ENCODE assay signal across 22 cellular contexts in genomic region chr3:111577113-111577512, GRCh38. TPM values are rescaled to one million over a fixed set of nuclear protein-coding genes. Genes with fewer than 3 reads are reported as not detected.
DNase-seq lines count a peak whose midpoint lies in the region; ATAC-seq and TF ChIP-seq lines count a peak whose summit lies in the region.
"Had no signal": no experiment of that assay in that cellular context is flagged by ENCODE, and none has a peak within 500 bp of the region (broad histone marks: within the 10 kb centered on the region; RNA-seq: fewer than 3 reads in every experiment).

No MANE protein-coding gene starts in this region.

- H3K4me2 ChIP-seq in HCT116 (ENCODE audit: low read length) (no peak overlapping the region), smooth muscle cell (no peak overlapping the region)
- H3K4me2 ChIP-seq: hepatocyte had no signal

- H3K9me3 Mint-ChIP-seq in activated naive CD4-positive, alpha-beta T cell treated with anti-CD3 and anti-CD28 coated beads for 36 hours: no peaks in the 10 kb centered on the region
- H3K9me3 Mint-ChIP-seq in activated T-helper 1 cell treated with anti-CD3 and anti-CD28 coated beads, Interleukin-12 subunit alpha, Interleukin-12 subunit beta, Interleukin-2, Interleukin-4 antibody, amounts not matched to agents 30 ng/mL and 10 ng/mL and 1 ng/mL, durations not matched to agents 14 hours and 24 hours and 36 hours: no peaks in the 10 kb centered on the region
- H3K9me3 Mint-ChIP-seq: activated T-cell treated with anti-CD3 and anti-CD28 coated beads, Interleukin-2, amount 50 U/mL, for 4 hours; WTC11 had no signal

- CTCF ChIA-PET in activated naive CD4-positive, alpha-beta T cell treated with anti-CD3 and anti-CD28 coated beads for 36 hours (lab: Charles Lee): interaction anchor here (0.6 to 6.3 kb wide), 10 partner anchors 10 to 139 kb away, joined by 3 to 97 read pairs (median 14); partner anchors contain the start of gene ZBED2
- CTCF ChIA-PET in HCT116 (lab: Charles Lee): interaction anchor here (0.6 to 2.5 kb wide), 12 partner anchors 16 to 437 kb away, joined by 3 to 34 read pairs (median 6); no protein-coding TSS in a partner anchor

- no peak for DNase-seq in activated naive CD4-positive, alpha-beta T cell treated with anti-CD3 and anti-CD28 coated beads for 36 hours
- DNase-seq in activated naive CD4-positive, alpha-beta T cell (lab: John Stamatoyannopoulos, UW): no peak
- no peak for DNase-seq in HCT116 (ENCODE audit: low read depth, low spot score)
- no peak for DNase-seq in activated T-helper 1 cell treated with anti-CD3 and anti-CD28 coated beads, Interleukin-12 subunit alpha, Interleukin-12 subunit beta, Interleukin-2, Interleukin-4 antibody, amounts not matched to agents 30 ng/mL and 10 ng/mL and 1 ng/mL, durations not matched to agents 14 hours and 24 hours and 36 hours (ENCODE audit: low spot score)
- DNase-seq in smooth muscle cell (lab: John Stamatoyannopoulos, UW; ENCODE audit: unreplicated experiment): no peak
- no peak for DNase-seq in NCI-H187 treated with DMSO at 0.1 percent for 48 hours (lab: John Stamatoyannopoulos, UW)
- no peak for DNase-seq in kidney tubule cell (ENCODE audit: low spot score)
- DNase-seq: activated CD4-positive, alpha-beta T cell treated with anti-CD3 and anti-CD28 coated beads, Interleukin-2, amount 50 U/mL, for 48 hours; activated T-cell treated with anti-CD3 and anti-CD28 coated beads, Interleukin-2, amount 50 U/mL, for 4 hours; cerebellar nuclear complex; dorsolateral prefrontal cortex; left colon; NCI-H1417 treated with DMSO at 0.1 percent for 48 hours; posterior cingulate gyrus; right cardiac atrium; spleen; substantia nigra had no signal

- no TSS peak for BruUV-seq in HCT116 (replicated peaks; lab: Mats Ljungman, UMichigan)

- no peaks in the 10 kb centered on the region for H3K9me3 ChIP-seq in HCT116 (ENCODE audit: control insufficient read depth in 1 of 2, insufficient read depth in 1 of 2, low read depth in 1 of 2, low read length in 2 of 2)
- no peaks in the 10 kb centered on the region for H3K9me3 ChIP-seq in smooth muscle cell (replicated peaks; ENCODE audit: low read depth)
- H3K9me3 ChIP-seq: gastroesophageal sphincter, spleen had no signal

- H3K27me3 ChIP-seq in HCT116 (ENCODE audit: insufficient read depth, low read length) (no peaks in the 10 kb centered on the region), smooth muscle cell (ENCODE audit: low read depth) (no peaks in the 10 kb centered on the region)
- H3K27me3 ChIP-seq: dorsolateral prefrontal cortex, gastroesophageal sphincter, hepatocyte, spleen had no signal

- RAD21 ChIA-PET in HCT116 (lab: Charles Lee; ENCODE audit: low non-redundant PET in 1 of 2, low total read pairs in 2 of 2, uncharacterized antibody in 2 of 2, unreplicated experiment in 2 of 2): interaction anchor here (1.0 to 1.8 kb wide), 4 partner anchors 92 to 140 kb away, joined by 3 to 12 read pairs (median 4); no protein-coding TSS in a partner anchor

- no peaks in the 10 kb centered on the region for H3K27me3 Mint-ChIP-seq in activated naive CD4-positive, alpha-beta T cell treated with anti-CD3 and anti-CD28 coated beads for 36 hours (ENCODE audit: low read depth)
- no peaks in the 10 kb centered on the region for H3K27me3 Mint-ChIP-seq in activated T-helper 1 cell treated with anti-CD3 and anti-CD28 coated beads, Interleukin-12 subunit alpha, Interleukin-12 subunit beta, Interleukin-2, Interleukin-4 antibody, amounts not matched to agents 30 ng/mL and 10 ng/mL and 1 ng/mL, durations not matched to agents 14 hours and 24 hours and 36 hours (ENCODE audit: insufficient read depth)

- H3K9ac ChIP-seq in HCT116 (ENCODE audit: low read length): no peak overlapping the region
- no peak overlapping the region for H3K9ac ChIP-seq in smooth muscle cell (ENCODE audit: low read depth)

- H2AFZ ChIP-seq in HCT116 (ENCODE audit: low read depth, low read length, poor library complexity, severe bottlenecking) (peak overlapping the region; percentile 55), smooth muscle cell (ENCODE audit: low read depth) (peak overlapping the region; percentile 5)
- H2AFZ ChIP-seq: hepatocyte had no signal

- POLR2A ChIA-PET in HCT116 (lab: Charles Lee): no interaction called here

- peaks cover 74% of the 10 kb centered on the region for H3K4me1 Mint-ChIP-seq in activated naive CD4-positive, alpha-beta T cell treated with anti-CD3 and anti-CD28 coated beads for 36 hours (ENCODE audit: low read depth)
- H3K4me1 Mint-ChIP-seq in activated T-helper 1 cell treated with anti-CD3 and anti-CD28 coated beads, Interleukin-12 subunit alpha, Interleukin-12 subunit beta, Interleukin-2, Interleukin-4 antibody, amounts not matched to agents 30 ng/mL and 10 ng/mL and 1 ng/mL, durations not matched to agents 14 hours and 24 hours and 36 hours (ENCODE audit: low read depth): peaks cover 82% of the 10 kb centered on the region
- H3K4me1 Mint-ChIP-seq: WTC11 had no signal

- no peaks in the 10 kb centered on the region for H3K9me2 ChIP-seq in HCT116 (ENCODE audit: insufficient read depth)

- H4K20me1 ChIP-seq in HCT116 (ENCODE audit: insufficient read depth): no peaks in the 10 kb centered on the region
- H4K20me1 ChIP-seq in smooth muscle cell (ENCODE audit: low read depth): no peaks in the 10 kb centered on the region

- no peaks in the 10 kb centered on the region for H3K36me3 ChIP-seq in HCT116 (ENCODE audit: control insufficient read depth in 1 of 2, insufficient read depth in 2 of 2, low read length in 2 of 2)
- no peaks in the 10 kb centered on the region for H3K36me3 ChIP-seq in smooth muscle cell (ENCODE audit: low read depth)
- H3K36me3 ChIP-seq: gastroesophageal sphincter had no signal

- no peaks in the 10 kb centered on the region for H3K79me2 ChIP-seq in HCT116 (ENCODE audit: insufficient read depth, low read length)
- H3K79me2 ChIP-seq in smooth muscle cell (ENCODE audit: low read depth): no peaks in the 10 kb centered on the region
- H3K79me2 ChIP-seq: hepatocyte had no signal

- no peak for TF ChIP-seq CTCF in HCT116 (IDR thresholded peaks at IDR 0.05 in 2 of 3, conservative IDR thresholded peaks at IDR 0.05 in 1 of 3; ENCODE audit: borderline replicate concordance in 1 of 3, insufficient read depth in 1 of 3, low read depth in 2 of 3, low read length in 2 of 3)
- no peak for TF ChIP-seq CTCF in smooth muscle cell (IDR thresholded peaks at IDR 0.05; ENCODE audit: borderline replicate concordance, insufficient read depth, poor library complexity, severe bottlenecking)

- TF ChIP-seq RAD21 in HCT116 (IDR thresholded peaks at IDR 0.05; ENCODE audit: low read depth): no peak

- H3F3A ChIP-seq in smooth muscle cell (ENCODE audit: low read depth): peaks cover 13% of the 10 kb centered on the region

- intact Hi-C loops in activated naive CD4-positive, alpha-beta T cell treated with anti-CD3 and anti-CD28 coated beads for 36 hours (cut with micrococcal nuclease): loop anchor here (1.0 to 5.0 kb wide), 3 partner anchors 140 to 390 kb away; no protein-coding TSS in a partner anchor
- intact Hi-C loops in HCT116 (cut with micrococcal nuclease): loop anchor here (1.0 to 10.0 kb wide), 3 partner anchors 114 to 398 kb away; partner anchors contain the start of gene ABHD10
- intact Hi-C loops in activated T-helper 1 cell treated with anti-CD3 and anti-CD28 coated beads, Interleukin-12 subunit alpha, Interleukin-12 subunit beta, Interleukin-2, Interleukin-4 antibody, amounts not matched to agents 30 ng/mL and 10 ng/mL and 1 ng/mL, durations not matched to agents 14 hours and 24 hours and 36 hours (cut with micrococcal nuclease): loop anchor here (1.0 to 2.0 kb wide), 3 partner anchors 28 to 114 kb away; no protein-coding TSS in a partner anchor

- peaks cover 52% of the 10 kb centered on the region for H3K36me3 Mint-ChIP-seq in activated naive CD4-positive, alpha-beta T cell treated with anti-CD3 and anti-CD28 coated beads for 36 hours (ENCODE audit: low read depth)
- H3K36me3 Mint-ChIP-seq in activated T-helper 1 cell treated with anti-CD3 and anti-CD28 coated beads, Interleukin-12 subunit alpha, Interleukin-12 subunit beta, Interleukin-2, Interleukin-4 antibody, amounts not matched to agents 30 ng/mL and 10 ng/mL and 1 ng/mL, durations not matched to agents 14 hours and 24 hours and 36 hours (ENCODE audit: low read depth): peaks cover 63% of the 10 kb centered on the region
- H3K36me3 Mint-ChIP-seq: WTC11 had no signal

- peak overlapping the region; percentile 64 for H3K27ac Mint-ChIP-seq in activated naive CD4-positive, alpha-beta T cell treated with anti-CD3 and anti-CD28 coated beads for 36 hours
- peak overlapping the region; percentile 36 for H3K27ac Mint-ChIP-seq in activated T-helper 1 cell treated with anti-CD3 and anti-CD28 coated beads, Interleukin-12 subunit alpha, Interleukin-12 subunit beta, Interleukin-2, Interleukin-4 antibody, amounts not matched to agents 30 ng/mL and 10 ng/mL and 1 ng/mL, durations not matched to agents 14 hours and 24 hours and 36 hours
- H3K27ac Mint-ChIP-seq: WTC11 had no signal

- H3K4me3 ChIP-seq in HCT116 (replicated peaks in 1 of 2; ENCODE audit: low read depth in 1 of 2, low read length in 2 of 2) (no peak overlapping the region), smooth muscle cell (no peak overlapping the region)
- H3K4me3 ChIP-seq: dorsolateral prefrontal cortex, gastroesophageal sphincter, hepatocyte, spleen had no signal

- no peak for TF ChIP-seq POLR2A in HCT116 (IDR thresholded peaks at IDR 0.05; ENCODE audit: borderline replicate concordance, extremely low read depth, insufficient read depth, insufficient read length)

- no peak overlapping the region for H3K4me3 Mint-ChIP-seq in activated naive CD4-positive, alpha-beta T cell treated with anti-CD3 and anti-CD28 coated beads for 36 hours
- H3K4me3 Mint-ChIP-seq in activated T-helper 1 cell treated with anti-CD3 and anti-CD28 coated beads, Interleukin-12 subunit alpha, Interleukin-12 subunit beta, Interleukin-2, Interleukin-4 antibody, amounts not matched to agents 30 ng/mL and 10 ng/mL and 1 ng/mL, durations not matched to agents 14 hours and 24 hours and 36 hours: no peak overlapping the region
- H3K4me3 Mint-ChIP-seq: activated T-cell treated with anti-CD3 and anti-CD28 coated beads, Interleukin-2, amount 50 U/mL, for 4 hours; WTC11 had no signal

- H3K27ac ChIP-seq in HCT116 (ENCODE audit: low read depth, low read length) (peak overlapping the region; percentile 33; the same call in 1 of the 2 replicates), smooth muscle cell (ENCODE audit: low read depth) (no peak overlapping the region)
- H3K27ac ChIP-seq: dorsolateral prefrontal cortex, gastroesophageal sphincter, hepatocyte, spleen had no signal

- ATAC-seq in HCT116: no peak
- ATAC-seq: gastroesophageal sphincter, right cardiac atrium had no signal

- 78% methylated on average over 1 of the region's 1 CpG for WGBS in smooth muscle cell (ENCODE audit: low lambda C conversion rate)

- H3K4me1 ChIP-seq in HCT116 (ENCODE audit: control insufficient read depth in 1 of 2, insufficient read depth in 2 of 2, low read length in 2 of 2) (peaks cover 23 to 55% of the 10 kb centered on the region in 2 experiments), smooth muscle cell (ENCODE audit: low read depth) (no peaks in the 10 kb centered on the region)
- H3K4me1 ChIP-seq: gastroesophageal sphincter had no signal

RNA-seq across cellular contexts. Expression of gene ZBED2, which starts 18.0 kb away (rescaled TPM):
- total RNA-seq in activated naive CD4-positive, alpha-beta T cell treated with anti-CD3 and anti-CD28 coated beads for 36 hours: 100 to 1,000 TPM; 394 to 397 TPM
- total RNA-seq in HCT116 (2021; ENCODE audit: unreplicated experiment) (16.1 TPM), smooth muscle cell (9.2 and 11.9 TPM in 2 replicates)
- 3.9 and 5.6 TPM in 2 replicates for polyA plus RNA-seq in HCT116 (2012)
- total RNA-seq in activated T-helper 1 cell treated with anti-CD3 and anti-CD28 coated beads, Interleukin-12 subunit alpha, Interleukin-12 subunit beta, Interleukin-2, Interleukin-4 antibody, amounts not matched to agents 30 ng/mL and 10 ng/mL and 1 ng/mL, durations not matched to agents 14 hours and 24 hours and 36 hours: 812 and 827 TPM in 2 replicates
- 2.4 and 17.0 TPM in 2 replicates for polyA plus RNA-seq in smooth muscle cell
- total RNA-seq: left colon, NCI-H460, right cardiac atrium, ureter had no signal
- polyA plus RNA-seq: right cardiac atrium had no signal

RNA-seq across cellular contexts. Expression of gene CD96, which starts 35.1 kb away (rescaled TPM):
- total RNA-seq in activated naive CD4-positive, alpha-beta T cell treated with anti-CD3 and anti-CD28 coated beads for 36 hours: 10 to 100 TPM; 52.7 to 61.8 TPM
- 0.42 TPM for total RNA-seq in HCT116 (2021; ENCODE audit: unreplicated experiment)
- 0.16 and 0.35 TPM in 2 replicates for polyA plus RNA-seq in HCT116 (2012)
- total RNA-seq in activated T-helper 1 cell treated with anti-CD3 and anti-CD28 coated beads, Interleukin-12 subunit alpha, Interleukin-12 subunit beta, Interleukin-2, Interleukin-4 antibody, amounts not matched to agents 30 ng/mL and 10 ng/mL and 1 ng/mL, durations not matched to agents 14 hours and 24 hours and 36 hours: 79.1 and 79.7 TPM in 2 replicates
- 0.09 TPM in 2 replicates for total RNA-seq in smooth muscle cell
- polyA plus RNA-seq in smooth muscle cell: 0.33 and 0.46 TPM in 2 replicates
- total RNA-seq: NCI-H460 had no signal

Comparison
In these comparisons a context has a peak if more than half of its experiments do, and no peak if none do; other contexts are left out.
1. RNA of gene ZBED2, which starts 18.0 kb away (total RNA-seq): 812 to 827 TPM in activated T-helper 1 cell treated with anti-CD3 and anti-CD28 coated beads, Interleukin-12 subunit alpha, Interleukin-12 subunit beta, Interleukin-2, Interleukin-4 antibody, amounts not matched to agents 30 ng/mL and 10 ng/mL and 1 ng/mL, durations not matched to agents 14 hours and 24 hours and 36 hours and 394 to 397 TPM in activated naive CD4-positive, alpha-beta T cell treated with anti-CD3 and anti-CD28 coated beads for 36 hours; 16.1 TPM in HCT116 (single experiment) and 9.2 to 11.9 TPM in smooth muscle cell; every median in the first group is over 10 times any median in the second.
2. RNA of gene CD96, which starts 35.1 kb away (total RNA-seq): 79.1 to 79.7 TPM in activated T-helper 1 cell treated with anti-CD3 and anti-CD28 coated beads, Interleukin-12 subunit alpha, Interleukin-12 subunit beta, Interleukin-2, Interleukin-4 antibody, amounts not matched to agents 30 ng/mL and 10 ng/mL and 1 ng/mL, durations not matched to agents 14 hours and 24 hours and 36 hours and 52.7 to 61.8 TPM in activated naive CD4-positive, alpha-beta T cell treated with anti-CD3 and anti-CD28 coated beads for 36 hours; 0.42 TPM in HCT116 (single experiment) and 0.09 TPM in smooth muscle cell; every median in the first group is over 10 times any median in the second.